Comparison of ENCODE assay signal across 19 cellular contexts in genomic region chr16:67405336-67405735, GRCh38. TPM values are rescaled to one million over a fixed set of nuclear protein-coding genes. Genes with fewer than 3 reads are reported as not detected.
A peak's percentile ranks its signal among the peaks of the same experiment; 100 is the strongest.
DNase-seq lines count a peak whose midpoint lies in the region; ATAC-seq and TF ChIP-seq lines count a peak whose summit lies in the region.
"Had no signal": no experiment of that assay in that cellular context is flagged by ENCODE, and none has a peak within 500 bp of the region (broad histone marks: within the 10 kb centered on the region; RNA-seq: fewer than 3 reads in every experiment).

No MANE protein-coding gene starts in this region.

- H2AFZ ChIP-seq in GM23248, result no peak overlapping the region
- H2AFZ ChIP-seq in mammary epithelial cell (ENCODE audit: low read depth, low read length), result peak overlapping the region; percentile 45

- DNase-seq in GM23248 (no peak), mammary epithelial cell (no peak), suprapubic skin (ENCODE audit: low spot score in 2 of 2) (no peak), OCI-M2 (lab: John Stamatoyannopoulos, UW; ENCODE audit: unreplicated experiment) (no peak), GM20000 (ENCODE audit: low spot score) (no peak)
- DNase-seq in activated effector memory CD4-positive, alpha-beta T cell treated with anti-CD3 and anti-CD28 coated beads, Interleukin-2, amount 50 U/mL, for 16 hours, result no peak
- DNase-seq: activated CD4-positive, alpha-beta T cell treated with anti-CD3 and anti-CD28 coated beads, Interleukin-2, amount 50 U/mL, for 1 hour; CD4-positive, alpha-beta memory T cell; central memory CD4-positive, alpha-beta T cell; glutamatergic neuron; Kasumi-1; natural killer cell; NCI-H1105 treated with DMSO at 0.1 percent for 48 hours; NCI-H524; stimulated activated CD4-positive, alpha-beta T cell treated with anti-CD3 and anti-CD28 coated beads, Interleukin-4, amount 100 ng/mL, for 1 hour had no signal

- H3K4me2 ChIP-seq in GM23248 (ENCODE audit: unreplicated experiment) (peak overlapping the region; percentile 57), mammary epithelial cell (ENCODE audit: insufficient read depth, low read depth, low read length) (peak overlapping the region; percentile 69)

- whole genome bisulfite sequencing in GM23248 (ENCODE audit: low coverage in 1 of 2, low lambda C conversion rate in 2 of 2, missing lambda C conversion rate in 2 of 2), 2 experiments, result 89 to 90% methylated on average over 8 of the region's 8 CpGs
- WGBS in mammary epithelial cell (ENCODE audit: low coverage, missing lambda C conversion rate), result 71% methylated on average over 7 of the region's 8 CpGs
- 31% methylated on average over 5 of the region's 8 CpGs for WGBS in suprapubic skin

- H3F3A ChIP-seq in GM23248 (ENCODE audit: insufficient read depth), result peaks cover 35% of the 10 kb centered on the region

- peak overlapping the region; percentile 94 for H3K27ac ChIP-seq in GM23248
- H3K27ac ChIP-seq in mammary epithelial cell (ENCODE audit: insufficient read depth, low read depth, low read length), result peak overlapping the region; percentile 90
- H3K27ac ChIP-seq in mucosa of rectum (ENCODE audit: low read depth in 2 of 2, low read length in 2 of 2), result peak overlapping the region; percentile 94 to 95
- peak overlapping the region; percentile 93 for H3K27ac ChIP-seq in suprapubic skin

- H3K27me3 ChIP-seq in GM23248 (replicated peaks; ENCODE audit: insufficient read depth) (no peaks in the 10 kb centered on the region), mammary epithelial cell (ENCODE audit: insufficient read depth, low read length) (no peaks in the 10 kb centered on the region), mucosa of rectum (ENCODE audit: control insufficient read depth in 2 of 2, insufficient read depth in 2 of 2, low read length in 2 of 2) (no peaks in the 10 kb centered on the region), suprapubic skin (no peaks in the 10 kb centered on the region)
- H3K27me3 ChIP-seq: esophagus muscularis mucosa had no signal

- no peak for ATAC-seq in GM21367 (IDR thresholded peaks at IDR 0.05; ENCODE audit: unreplicated experiment)
- ATAC-seq: natural killer cell had no signal

- in situ Hi-C loops in GM23248 (cut with MboI), result no loop called here
- in situ Hi-C loops in mammary epithelial cell (cut with MboI; ENCODE audit: low sequenced_read_pairs in 2 of 2), result loop anchor here in 1 of 2 donors (25.0 kb wide), 1 partner anchor 143 kb away; no protein-coding TSS in a partner anchor

- H3K9ac ChIP-seq in GM23248 (peak overlapping the region; percentile 80; the same call in 1 of the 2 replicates), mammary epithelial cell (ENCODE audit: insufficient read depth, low read length) (peak overlapping the region; percentile 41), mucosa of rectum (ENCODE audit: low read depth in 1 of 2, low read length in 2 of 2) (peak overlapping the region; percentile 27 to 39)

- H3K36me3 ChIP-seq in GM23248 (ENCODE audit: low read depth) (no peaks in the 10 kb centered on the region), mammary epithelial cell (ENCODE audit: insufficient read depth, low read length) (no peaks in the 10 kb centered on the region), mucosa of rectum (ENCODE audit: control insufficient read depth in 2 of 2, insufficient read depth in 2 of 2, low read length in 2 of 2) (no peaks in the 10 kb centered on the region), suprapubic skin (no peaks in the 10 kb centered on the region)

- TF ChIP-seq CTCF in mammary epithelial cell (conservative IDR thresholded peaks at IDR 0.05 in 1 of 2, IDR thresholded peaks at IDR 0.05 in 1 of 2; ENCODE audit: extremely low read depth in 1 of 2, insufficient read depth in 1 of 2, low read depth in 1 of 2, low read length in 2 of 2) (no peak), suprapubic skin (IDR thresholded peaks at IDR 0.05) (no peak), GM20000 (IDR thresholded peaks at IDR 0.05; ENCODE audit: extremely low read depth, missing control alignments) (no peak)

- dilution Hi-C loops in mammary epithelial cell (cut with HindIII; ENCODE audit: low sequenced_read_pairs), result no loop called here

- TF ChIP-seq EP300 in suprapubic skin (IDR thresholded peaks at IDR 0.05), result no peak

- no peak overlapping the region for H3K4me3 ChIP-seq in GM23248
- H3K4me3 ChIP-seq in mammary epithelial cell (replicated peaks in 1 of 3; ENCODE audit: insufficient read depth in 1 of 3, low read depth in 2 of 3, low read length in 3 of 3), result no peak overlapping the region
- H3K4me3 ChIP-seq in mucosa of rectum (ENCODE audit: low read length in 2 of 2), result no peak overlapping the region
- no peak overlapping the region for H3K4me3 ChIP-seq in suprapubic skin
- H3K4me3 ChIP-seq: esophagus muscularis mucosa, lung had no signal

- H4K20me1 ChIP-seq in GM23248 (ENCODE audit: insufficient read depth), result no peaks in the 10 kb centered on the region
- no peaks in the 10 kb centered on the region for H4K20me1 ChIP-seq in mammary epithelial cell (ENCODE audit: insufficient read depth, low read length)

- peaks cover 37% of the 10 kb centered on the region for H3K4me1 ChIP-seq in GM23248 (ENCODE audit: insufficient read depth)
- H3K4me1 ChIP-seq in mammary epithelial cell (ENCODE audit: insufficient read depth, low read length), result peaks cover 57% of the 10 kb centered on the region
- H3K4me1 ChIP-seq in mucosa of rectum (ENCODE audit: control insufficient read depth in 2 of 2, insufficient read depth in 2 of 2, low read length in 2 of 2), result peaks cover 14 to 31% of the 10 kb centered on the region in 2 donors
- peaks cover 67% of the 10 kb centered on the region for H3K4me1 ChIP-seq in suprapubic skin

- TF ChIP-seq POLR2A in suprapubic skin (IDR thresholded peaks at IDR 0.05), result no peak

- BruUV-seq in mammary epithelial cell (replicated peaks; lab: Mats Ljungman, UMichigan), result no TSS peak

- H3K9me2 ChIP-seq in GM23248 (ENCODE audit: insufficient read depth), result no peaks in the 10 kb centered on the region

- H3K9me3 ChIP-seq in GM23248 (ENCODE audit: low read depth) (no peaks in the 10 kb centered on the region), mammary epithelial cell (replicated peaks; ENCODE audit: insufficient read depth, low read length) (no peaks in the 10 kb centered on the region), mucosa of rectum (ENCODE audit: control insufficient read depth in 2 of 2, low read length in 2 of 2) (no peaks in the 10 kb centered on the region), suprapubic skin (no peaks in the 10 kb centered on the region)
- H3K9me3 ChIP-seq: esophagus muscularis mucosa had no signal

- intact Hi-C loops in mammary epithelial cell (cut with micrococcal nuclease), result loop anchor here (10.0 kb wide), 1 partner anchor 451 kb away; no protein-coding TSS in a partner anchor

- CTCF ChIA-PET in mammary epithelial cell (lab: Charles Lee; ENCODE audit: low non-redundant PET), result interaction anchor here (0.5 kb wide), 1 partner anchor 144 kb away, joined by 3 read pairs; no protein-coding TSS in a partner anchor

- H3K79me2 ChIP-seq in GM23248 (ENCODE audit: insufficient read depth), result no peaks in the 10 kb centered on the region
- no peaks in the 10 kb centered on the region for H3K79me2 ChIP-seq in mammary epithelial cell (ENCODE audit: insufficient read depth, low read length)

RNA-seq across cellular contexts. Expression of gene ZDHHC1, which starts 10.9 kb away (rescaled TPM):
- 9.6 and 10.9 TPM in 2 replicates for total RNA-seq in GM23248 (2014; rRNA removed; shearing (Covaris generic))
- polyA plus RNA-seq in GM23248 (2016; fragmentation: Nextera tagmentation; extraction: Ambion mirVana), result 9.2 and 9.6 TPM in 2 replicates
- 1 to 10 TPM; 5.3 to 6.3 TPM for total RNA-seq in mammary epithelial cell
- polyA plus RNA-seq in mammary epithelial cell, result 2.4 TPM
- 0.88 TPM for polyA minus RNA-seq in mammary epithelial cell
- 10 to 100 TPM; 14.0 to 31.0 (median 23.8) TPM for total RNA-seq in suprapubic skin
- total RNA-seq: CD4-positive, alpha-beta memory T cell had no signal
- polyA plus RNA-seq: CD4-positive, alpha-beta memory T cell had no signal

RNA-seq across cellular contexts. Expression of gene TPPP3, which starts 12.0 kb away (rescaled TPM):
- not detected in 2 replicates for total RNA-seq in GM23248 (2014; rRNA removed; shearing (Covaris generic))
- polyA plus RNA-seq in GM23248 (2016; fragmentation: Nextera tagmentation; extraction: Ambion mirVana) (1.9 and 2.1 TPM in 2 replicates), mammary epithelial cell (0.14 TPM)
- total RNA-seq in mammary epithelial cell (not detected), suprapubic skin (100 to 1,000 TPM in 3 of 4 donors, 10 to 100 TPM in 1; 47.6 to 182 (median 121) TPM)
- not detected for polyA minus RNA-seq in mammary epithelial cell
- total RNA-seq: CD4-positive, alpha-beta memory T cell had no signal
- polyA plus RNA-seq: CD4-positive, alpha-beta memory T cell had no signal

RNA-seq across cellular contexts. Expression of gene HSD11B2, which starts 25.6 kb away (rescaled TPM):
- not detected in 2 replicates for total RNA-seq in GM23248 (2014; rRNA removed; shearing (Covaris generic))
- polyA plus RNA-seq in GM23248 (2016; fragmentation: Nextera tagmentation; extraction: Ambion mirVana) (0.19 and 0.36 TPM in 2 replicates), mammary epithelial cell (1.00 TPM)
- total RNA-seq in mammary epithelial cell (1 to 10 TPM in 1 of 2 donors, under 1 TPM in 1; 0.56 to 1.8 TPM), suprapubic skin (100 to 1,000 TPM in 1 of 4 donors, 10 to 100 TPM in 3; 45.6 to 164 (median 69.1) TPM)
- not detected for polyA minus RNA-seq in mammary epithelial cell
- total RNA-seq: CD4-positive, alpha-beta memory T cell; natural killer cell had no signal

Comparison
In these comparisons a context has a peak if more than half of its experiments do, and no peak if none do; other contexts are left out.
1. RNA of gene TPPP3, which starts 12.0 kb away (total RNA-seq): 47.6 to 182 TPM in suprapubic skin; not detected in GM23248 and not detected in mammary epithelial cell; every median in the first group is over 10 times any median in the second.
2. RNA of gene HSD11B2, which starts 25.6 kb away (total RNA-seq): 45.6 to 164 TPM in suprapubic skin; 0.56 to 1.8 TPM in mammary epithelial cell and not detected in GM23248; every median in the first group is over 10 times any median in the second.
3. Peak in every context shown above with its lines, with median percentiles within 50 percentile points of each other: H3K27ac ChIP-seq and H3K9ac ChIP-seq.